In the genomic region with DNA sequence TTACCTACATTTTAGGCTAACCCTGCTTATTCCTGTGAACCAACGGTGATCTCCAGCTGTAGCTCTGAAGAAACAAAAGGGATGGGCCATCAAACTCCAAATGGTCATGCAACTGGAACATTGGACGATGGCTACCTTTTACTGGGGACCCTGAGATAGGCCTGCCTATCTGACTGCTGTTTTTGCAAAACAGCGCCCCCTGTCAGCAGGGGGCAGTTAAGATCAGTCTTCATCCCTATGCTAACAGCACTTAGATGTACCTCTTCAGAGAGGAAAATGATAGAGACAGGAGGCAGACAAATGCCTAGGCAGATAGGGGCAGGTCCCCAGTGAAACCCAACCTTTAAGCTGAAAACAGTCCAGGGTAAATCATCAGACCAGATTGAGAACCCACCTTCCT, we compare ENCODE assay signal across 19 cellular contexts.
DNase-seq lines count a peak whose midpoint lies in the region; ATAC-seq and TF ChIP-seq lines count a peak whose summit lies in the region.
"Had no signal": no experiment of that assay in that cellular context is flagged by ENCODE, and none has a peak within 500 bp of the region (broad histone marks: within the 10 kb centered on the region; RNA-seq: fewer than 3 reads in every experiment).

No MANE protein-coding gene starts in this region.

- no peaks in the 10 kb centered on the region for H3K9me3 ChIP-seq in OCI-LY7 (ENCODE audit: low read length)

- intact Hi-C loops in OCI-LY7 (cut with micrococcal nuclease; ENCODE audit: unreplicated experiment) = no loop called here

- no peak overlapping the region for H3K27ac ChIP-seq in OCI-LY7 (ENCODE audit: low read depth, low read length, poor library complexity, severe bottlenecking)
- H3K27ac ChIP-seq: right atrium auricular region, suprapubic skin had no signal

- CTCF ChIA-PET in OCI-LY7 (lab: Charles Lee; ENCODE audit: unreplicated experiment) = no interaction called here

- DNase-seq in DMS 273 (lab: John Stamatoyannopoulos, UW; ENCODE audit: unreplicated experiment) (peak; percentile 1), DMS 273 treated with DMSO at 0.1 percent for 48 hours (lab: John Stamatoyannopoulos, UW) (no peak), OCI-LY7 (ENCODE audit: low spot score) (peak; percentile 8), erythroblast (lab: John Stamatoyannopoulos, UW) (peak; percentile 62 to 64), NOMO-1 treated with DMSO at 0.1 percent for 48 hours (lab: John Stamatoyannopoulos, UW; ENCODE audit: unreplicated experiment) (no peak), DMS153 treated with DMSO at 0.1 percent for 48 hours (lab: John Stamatoyannopoulos, UW; ENCODE audit: unreplicated experiment) (no peak)
- DNase-seq: 8988T; activated B cell treated with CpG ODN at 0.5 μM for 24 hours; activated effector memory CD4-positive, alpha-beta T cell treated with anti-CD3 and anti-CD28 coated beads, Interleukin-2, amount 50 U/mL, for 16 hours; anterior cingulate cortex; CD4-positive, CD25-positive, alpha-beta regulatory T cell; GF-D8; Karpas-422; kidney glomerular epithelial cell; NCI-H2029 had no signal

- no peaks in the 10 kb centered on the region for H3K4me1 ChIP-seq in OCI-LY7 (ENCODE audit: insufficient read depth, low read length, poor library complexity, severe bottlenecking)
- H3K4me1 ChIP-seq: right atrium auricular region, suprapubic skin had no signal

- POLR2A ChIA-PET in OCI-LY7 (lab: Charles Lee) = no interaction called here

- H3K79me2 ChIP-seq in OCI-LY7 (ENCODE audit: insufficient read depth, low read depth, low read length) = no peaks in the 10 kb centered on the region

- H3K36me3 ChIP-seq in OCI-LY7 (ENCODE audit: insufficient read depth, low read length) = no peaks in the 10 kb centered on the region
- H3K36me3 ChIP-seq: right atrium auricular region, suprapubic skin had no signal

- H3K4me3 ChIP-seq in OCI-LY7 (ENCODE audit: low read depth, low read length, poor library complexity, severe bottlenecking) = no peak overlapping the region
- H3K4me3 ChIP-seq: right atrium auricular region, suprapubic skin had no signal

- no peaks in the 10 kb centered on the region for H3K9me2 ChIP-seq in OCI-LY7 (ENCODE audit: insufficient read depth, low read length)

- no peaks in the 10 kb centered on the region for H4K20me1 ChIP-seq in OCI-LY7 (ENCODE audit: insufficient read depth, low read length)

- no TSS peak for BruUV-seq in OCI-LY7 (replicated peaks; lab: Mats Ljungman, UMichigan)

- TF ChIP-seq POLR2A in erythroblast (IDR thresholded peaks at IDR 0.05; ENCODE audit: low read length) = no peak

- no peak overlapping the region for H2AFZ ChIP-seq in OCI-LY7 (ENCODE audit: low read length)

- TF ChIP-seq CTCF in OCI-LY7 (conservative IDR thresholded peaks at IDR 0.05; ENCODE audit: low read length) = peak; percentile 68

- ATAC-seq in HG03342 (IDR thresholded peaks at IDR 0.05; ENCODE audit: unreplicated experiment) = peak; percentile 59
- no peak for ATAC-seq in HG03025 (IDR thresholded peaks at IDR 0.05; ENCODE audit: low FRiP score, unreplicated experiment)

- H3K4me2 ChIP-seq in OCI-LY7 (ENCODE audit: low read length) = no peak overlapping the region

Comparison
In these comparisons a context has a peak if more than half of its experiments do, and no peak if none do; other contexts are left out.
1. DNase-seq: peak in DMS 273 (single experiment), OCI-LY7 (single experiment) and erythroblast (2 of 2); none in DMS 273 treated with DMSO at 0.1 percent for 48 hours (single experiment), NOMO-1 treated with DMSO at 0.1 percent for 48 hours (single experiment) and DMS153 treated with DMSO at 0.1 percent for 48 hours (single experiment).